25 cellular contexts compared by ENCODE assay signal in genomic region chr20:64047046-64047389, GRCh38. TPM values are rescaled to one million over a fixed set of nuclear protein-coding genes. Genes with fewer than 3 reads are reported as not detected.
DNase-seq lines count a peak whose midpoint lies in the region; ATAC-seq, FAIRE-seq and TF ChIP-seq lines count a peak whose summit lies in the region.
"Had no signal": no experiment of that assay in that cellular context is flagged by ENCODE, and none has a peak within 500 bp of the region (broad histone marks: within the 10 kb centered on the region; RNA-seq: fewer than 3 reads in every experiment).

No MANE protein-coding gene starts in this region.

- H3K4me3 ChIP-seq in SJSA1 (peak overlapping the region; percentile 61), H1 (ENCODE audit: extremely low read depth in 1 of 4, insufficient read depth in 2 of 4, low read depth in 3 of 4, low read length in 4 of 4) (no peak overlapping the region), neuronal stem cell (ENCODE audit: low read length in 2 of 2) (no peak overlapping the region), thoracic aorta (peak overlapping the region; percentile 31), brain microvascular endothelial cell (ENCODE audit: low read depth, low read length) (no peak overlapping the region)
- H3K4me3 ChIP-seq: MG63 had no signal

- no peak for TF ChIP-seq POLR2A in H1 (IDR thresholded peaks at IDR 0.05; ENCODE audit: control extremely low read depth in 1 of 2, low read depth in 2 of 2, low read length in 2 of 2)

- peak overlapping the region; percentile 55 for H3K27ac ChIP-seq in SJSA1
- H3K27ac ChIP-seq in H1 (ENCODE audit: low read depth, low read length) = no peak overlapping the region
- H3K27ac ChIP-seq in neuronal stem cell (replicated peaks; ENCODE audit: low read length) = no peak overlapping the region
- H3K27ac ChIP-seq in thoracic aorta = no peak overlapping the region
- no peak overlapping the region for H3K27ac ChIP-seq in brain microvascular endothelial cell
- H3K27ac ChIP-seq: adrenal gland had no signal

- peaks cover 40% of the 10 kb centered on the region for H3K27me3 Mint-ChIP-seq in activated CD8-positive, alpha-beta T cell treated with anti-CD3 and anti-CD28 coated beads for 36 hours

- no peaks in the 10 kb centered on the region for H4K20me1 ChIP-seq in H1 (replicated peaks in 1 of 2; ENCODE audit: control insufficient read depth in 1 of 2, insufficient read depth in 2 of 2, low read length in 2 of 2)

- peaks cover 39% of the 10 kb centered on the region for H3K36me3 ChIP-seq in SJSA1
- H3K36me3 ChIP-seq in H1 (ENCODE audit: control insufficient read depth in 2 of 4, insufficient read depth in 4 of 4, low read length in 3 of 4) = peaks cover 0 to 10% (median 0%) of the 10 kb centered on the region in 4 experiments; a peak in 1 of 8 replicates
- H3K36me3 ChIP-seq in neuronal stem cell (replicated peaks in 1 of 2; ENCODE audit: control insufficient read depth in 2 of 2, insufficient read depth in 2 of 2, low read length in 2 of 2) = no peaks in the 10 kb centered on the region
- H3K36me3 ChIP-seq in thoracic aorta = no peaks in the 10 kb centered on the region
- no peaks in the 10 kb centered on the region for H3K36me3 ChIP-seq in brain microvascular endothelial cell (replicated peaks)
- H3K36me3 ChIP-seq: adrenal gland, MG63 had no signal

- no peak for ATAC-seq in thoracic aorta (ENCODE audit: insufficient number of reproducible peaks, low FRiP score, low read depth)
- ATAC-seq in activated CD8-positive, alpha-beta T cell treated with anti-CD3 and anti-CD28 coated beads for 36 hours = no peak
- ATAC-seq: WTC11 had no signal

- no peak for TF ChIP-seq RAD21 in H1 (IDR thresholded peaks at IDR 0.05 in 1 of 2, conservative IDR thresholded peaks at IDR 0.05 in 1 of 2; ENCODE audit: low read depth in 2 of 2, low read length in 2 of 2)

- H3K79me1 ChIP-seq in H1 (ENCODE audit: low read depth, low read length) (no peaks in the 10 kb centered on the region), neuronal stem cell (ENCODE audit: low read depth, low read length) (no peaks in the 10 kb centered on the region)

- H2BK20ac ChIP-seq in H1 (ENCODE audit: low read length) = no peak overlapping the region

- POLR2A ChIA-PET in H1 (lab: Charles Lee; ENCODE audit: partially characterized antibody) = interaction anchor here (1.5 kb wide), 1 partner anchor 9 kb away, joined by 3 read pairs; no protein-coding TSS in a partner anchor
- POLR2A ChIA-PET in activated CD8-positive, alpha-beta T cell treated with anti-CD3 and anti-CD28 coated beads for 36 hours (lab: Charles Lee) = interaction anchor here (1.0 to 2.0 kb wide), 2 partner anchors 9 to 16 kb away, joined by 3 to 7 read pairs; partner anchors contain the start of gene TCEA2

- H2AK5ac ChIP-seq in H1 (ENCODE audit: low read depth, low read length) = no peak overlapping the region
- H2AK5ac ChIP-seq in neuronal stem cell (ENCODE audit: low read depth, low read length) = peak overlapping the region; percentile 94

- H2BK120ac ChIP-seq in H1 (replicated peaks; ENCODE audit: low read depth, low read length) (no peak overlapping the region), neuronal stem cell (ENCODE audit: low read depth, low read length) (no peak overlapping the region)

- FAIRE-seq in H1 (lab: Jason Lieb, UNC) = no peak
- FAIRE-seq: H54 had no signal

- H3K23me2 ChIP-seq in H1 (ENCODE audit: low read depth, low read length) = peaks cover 4% of the 10 kb centered on the region; the same call in 1 of the 2 replicates

- H3K23ac ChIP-seq in H1 (ENCODE audit: insufficient read length) = no peak overlapping the region
- H3K23ac ChIP-seq in neuronal stem cell (ENCODE audit: low read depth, low read length, poor library complexity) = no peak overlapping the region

- DNase-seq in SJSA1 (ENCODE audit: low read depth in 1 of 2, low spot score in 2 of 2) (no peak), H1 (ENCODE audit: low read depth in 1 of 2, low spot score in 2 of 2) (no peak), neuronal stem cell (ENCODE audit: low spot score) (no peak), thoracic aorta (ENCODE audit: low spot score) (no peak), brain microvascular endothelial cell (no peak)
- DNase-seq in activated CD4-positive, alpha-beta T cell treated with anti-CD3 and anti-CD28 coated beads, Interleukin-2, amount 50 U/mL, for 4 hours = no peak
- no peak for DNase-seq in activated CD8-positive, alpha-beta T cell treated with anti-CD3 and anti-CD28 coated beads for 36 hours
- DNase-seq: activated CD4-positive, alpha-beta memory T cell treated with anti-CD3 and anti-CD28 coated beads, Interleukin-2, amount 10 ng/mL, durations not matched to agents 7 days and 5 days; activated gamma-delta T cell; activated T-cell treated with anti-CD3 and anti-CD28 coated beads for 4 hours; adrenal gland; CD4-positive, CD25-positive, alpha-beta regulatory T cell; DMS153; GF-D8; immature natural killer cell; mammary epithelial cell; MG63; NCI-H1436; NCI-H2107; NCI-H524; T-helper 9 cell had no signal

- no peak overlapping the region for H3K9ac ChIP-seq in H1 (replicated peaks in 1 of 4; ENCODE audit: extremely low read depth in 1 of 4, low read depth in 3 of 4, low read length in 3 of 4)
- H3K9ac ChIP-seq in neuronal stem cell (ENCODE audit: low read depth, low read length, poor library complexity) = no peak overlapping the region

- no peak overlapping the region for H3K27ac Mint-ChIP-seq in activated CD8-positive, alpha-beta T cell treated with anti-CD3 and anti-CD28 coated beads for 36 hours
- H3K27ac Mint-ChIP-seq: activated CD4-positive, alpha-beta memory T cell treated with anti-CD3 and anti-CD28 coated beads, Interleukin-2, amount 10 ng/mL, durations not matched to agents 7 days and 5 days; dendritic cell treated with granulocyte-macrophage colony-stimulating factor and Interleukin-4, amounts not matched to agents 40 ng/mL and 50 ng/mL, for 4 days; WTC11 had no signal

- H4K91ac ChIP-seq in H1 (replicated peaks; ENCODE audit: insufficient read length, low read length) (no peak overlapping the region), neuronal stem cell (ENCODE audit: low read depth, low read length, poor library complexity) (no peak overlapping the region)

- H2BK15ac ChIP-seq in H1 (ENCODE audit: low read length) (peak overlapping the region; percentile 16; the same call in 1 of the 2 replicates), neuronal stem cell (ENCODE audit: low read length) (no peak overlapping the region)

- H3K4me1 Mint-ChIP-seq in activated CD8-positive, alpha-beta T cell treated with anti-CD3 and anti-CD28 coated beads for 36 hours (ENCODE audit: low read depth) = peaks cover 12% of the 10 kb centered on the region

- no peak overlapping the region for H3K4ac ChIP-seq in H1 (replicated peaks; ENCODE audit: insufficient read length, low read depth, low read length)
- no peak overlapping the region for H3K4ac ChIP-seq in neuronal stem cell (ENCODE audit: low read length)

- H2BK5ac ChIP-seq in H1 (ENCODE audit: low read depth, low read length) = no peak overlapping the region
- peak overlapping the region; percentile 29 for H2BK5ac ChIP-seq in neuronal stem cell (ENCODE audit: low read length)

- TF ChIP-seq CTCF in H1 (IDR thresholded peaks at IDR 0.05; ENCODE audit: control extremely low read depth in 1 of 3, insufficient read depth in 1 of 3, low read depth in 1 of 3, low read length in 3 of 3) (no peak), thoracic aorta (IDR thresholded peaks at IDR 0.05) (no peak), brain microvascular endothelial cell (IDR thresholded peaks at IDR 0.05; ENCODE audit: low read depth, low read length, missing control alignments) (no peak)
- no peak for TF ChIP-seq CTCF in activated CD8-positive, alpha-beta T cell treated with anti-CD3 and anti-CD28 coated beads for 36 hours (IDR thresholded peaks at IDR 0.05)

- H3K27me3 ChIP-seq in SJSA1 (replicated peaks) = peaks cover 4% of the 10 kb centered on the region; the same call in 1 of the 2 replicates
- peaks cover 45 to 81% (median 70%) of the 10 kb centered on the region in 4 experiments for H3K27me3 ChIP-seq in H1 (replicated peaks in 1 of 4; ENCODE audit: control insufficient read depth in 3 of 4, extremely low read depth in 1 of 4, insufficient read depth in 3 of 4, low read length in 3 of 4)
- peaks cover 29 to 89% (median 78%) of the 10 kb centered on the region in 3 experiments for H3K27me3 ChIP-seq in neuronal stem cell (ENCODE audit: control insufficient read depth in 3 of 3, insufficient read depth in 3 of 3, low read depth in 1 of 3, low read length in 3 of 3)
- no peaks in the 10 kb centered on the region for H3K27me3 ChIP-seq in thoracic aorta (replicated peaks; ENCODE audit: insufficient read depth)
- peaks cover 25% of the 10 kb centered on the region for H3K27me3 ChIP-seq in brain microvascular endothelial cell (replicated peaks)
- H3K27me3 ChIP-seq: MG63 had no signal

- no peaks in the 10 kb centered on the region for H3K9me3 Mint-ChIP-seq in activated CD8-positive, alpha-beta T cell treated with anti-CD3 and anti-CD28 coated beads for 36 hours
- H3K9me3 Mint-ChIP-seq: activated CD4-positive, alpha-beta memory T cell treated with anti-CD3 and anti-CD28 coated beads, Interleukin-2, amount 10 ng/mL, durations not matched to agents 7 days and 5 days; dendritic cell treated with granulocyte-macrophage colony-stimulating factor and Interleukin-4, amounts not matched to agents 40 ng/mL and 50 ng/mL, for 4 days; immature natural killer cell; WTC11 had no signal

- H3K18ac ChIP-seq in H1 (ENCODE audit: extremely low read depth, low read length) = no peak overlapping the region
- H3K18ac ChIP-seq in neuronal stem cell (ENCODE audit: low read length) = no peak overlapping the region

- H3K9me3 ChIP-seq in SJSA1 (replicated peaks) (no peaks in the 10 kb centered on the region), H1 (ENCODE audit: insufficient read depth in 2 of 2, low read depth in 1 of 2, low read length in 1 of 2) (no peaks in the 10 kb centered on the region), neuronal stem cell (replicated peaks in 1 of 2; ENCODE audit: control insufficient read depth in 2 of 2, insufficient read depth in 1 of 2, low read depth in 1 of 2, low read length in 2 of 2) (peaks cover 0 to 2% of the 10 kb centered on the region in 2 donors), thoracic aorta (no peaks in the 10 kb centered on the region)
- H3K9me3 ChIP-seq: adrenal gland, MG63 had no signal

- in situ Hi-C loops in brain microvascular endothelial cell (cut with HindIII; ENCODE audit: low pct_ligation_motif_present, low sequenced_read_pairs) = no loop called here

- H3K79me2 ChIP-seq in H1 (ENCODE audit: control insufficient read depth in 1 of 2, insufficient read depth in 2 of 2, low read length in 2 of 2) = no peaks in the 10 kb centered on the region

- H3K36me3 Mint-ChIP-seq in activated CD8-positive, alpha-beta T cell treated with anti-CD3 and anti-CD28 coated beads for 36 hours (ENCODE audit: low read depth) = no peaks in the 10 kb centered on the region
- H3K36me3 Mint-ChIP-seq: CD4-positive, CD25-positive, alpha-beta regulatory T cell; immature natural killer cell; WTC11 had no signal

- WGBS in H1 (ENCODE audit: extremely low coverage in 1 of 2, insufficient coverage in 1 of 2, insufficient read length in 1 of 2, insufficient replicate concordance in 2 of 2, low coverage in 1 of 2, low lambda C conversion rate in 2 of 2, missing lambda C conversion rate in 1 of 2), 2 experiments = 89% methylated on average over 7 of the region's 8 CpGs; no CpG with 5 or more reads in 1 of the 2 experiments
- no CpG with 5 or more reads among the region's 8 CpGs for WGBS in neuronal stem cell (ENCODE audit: extremely low coverage in 2 of 2, insufficient read length in 2 of 2, insufficient replicate concordance in 1 of 2), 2 donors

- H3K4me2 ChIP-seq in H1 (ENCODE audit: insufficient read depth in 1 of 2, low read depth in 2 of 2, low read length in 2 of 2) (no peak overlapping the region), neuronal stem cell (ENCODE audit: insufficient read depth, low read length, poor library complexity, severe bottlenecking) (no peak overlapping the region)

- no peak for TF ChIP-seq EP300 in H1 (IDR thresholded peaks at IDR 0.05; ENCODE audit: borderline replicate concordance in 1 of 2, low read depth in 2 of 2, low read length in 2 of 2)

- CTCF ChIA-PET in H1 (lab: Charles Lee; ENCODE audit: partially characterized antibody) = interaction anchor here (2.4 kb wide), 1 partner anchor 10 kb away, joined by 9 read pairs; no protein-coding TSS in a partner anchor
- CTCF ChIA-PET in activated CD8-positive, alpha-beta T cell treated with anti-CD3 and anti-CD28 coated beads for 36 hours (lab: Charles Lee) = no interaction called here

- no peak overlapping the region for H4K5ac ChIP-seq in H1 (ENCODE audit: insufficient read length, low read depth, low read length)

- no peak overlapping the region for H3K14ac ChIP-seq in H1 (ENCODE audit: insufficient read length)
- no peak overlapping the region for H3K14ac ChIP-seq in neuronal stem cell (ENCODE audit: low read length)

- intact Hi-C loops in activated CD8-positive, alpha-beta T cell treated with anti-CD3 and anti-CD28 coated beads for 36 hours (cut with micrococcal nuclease) = no loop called here

- H2BK12ac ChIP-seq in H1 (ENCODE audit: low read depth, low read length) (no peak overlapping the region), neuronal stem cell (ENCODE audit: low read length) (peak overlapping the region; percentile 22)

- no peak overlapping the region for H3K4me3 Mint-ChIP-seq in activated CD8-positive, alpha-beta T cell treated with anti-CD3 and anti-CD28 coated beads for 36 hours
- H3K4me3 Mint-ChIP-seq: activated CD4-positive, alpha-beta memory T cell treated with anti-CD3 and anti-CD28 coated beads, Interleukin-2, amount 10 ng/mL, durations not matched to agents 7 days and 5 days; dendritic cell treated with granulocyte-macrophage colony-stimulating factor and Interleukin-4, amounts not matched to agents 40 ng/mL and 50 ng/mL, for 4 days; immature natural killer cell had no signal

- H3K4me1 ChIP-seq in SJSA1 (replicated peaks) (peaks cover 58% of the 10 kb centered on the region), H1 (replicated peaks in 1 of 4; ENCODE audit: control insufficient read depth in 3 of 4, insufficient read depth in 4 of 4, low read length in 3 of 4) (peaks cover 0 to 30% (median 8%) of the 10 kb centered on the region in 4 experiments; a peak in 6 of 7 replicates), neuronal stem cell (ENCODE audit: control insufficient read depth in 2 of 2, insufficient read depth in 1 of 2, low read depth in 1 of 2, low read length in 2 of 2) (peaks cover 4 to 12% of the 10 kb centered on the region in 2 donors), thoracic aorta (ENCODE audit: control insufficient read depth in 1 of 2, low read depth in 2 of 2) (peaks cover 4 to 19% of the 10 kb centered on the region in 2 donors)

- H3K56ac ChIP-seq in H1 (replicated peaks; ENCODE audit: insufficient read length, low read depth, low read length) = no peak overlapping the region

- H4K8ac ChIP-seq in H1 (ENCODE audit: extremely low read depth, insufficient read depth, low read length) (no peak overlapping the region), neuronal stem cell (ENCODE audit: low read depth, low read length) (no peak overlapping the region)

- H2AFZ ChIP-seq in H1 (ENCODE audit: low read length) = no peak overlapping the region
- no peak overlapping the region for H2AFZ ChIP-seq in neuronal stem cell (ENCODE audit: low read length)

RNA-seq across cellular contexts. Expression of gene SOX18, which starts 2.4 kb away (rescaled TPM):
- 61.7 and 70.0 TPM in 2 replicates for total RNA-seq in SJSA1 (2014; rRNA removed; shearing (Covaris generic))
- total RNA-seq in H1 (2021; fragmentation: NEBNext Ultra II Directional; extraction: Animal tissue kit (Norgen Biotek cat#: 25700)) = 0.23 TPM in 1 of 2 replicates, not detected in the other
- 0.08 and 0.09 TPM in 2 replicates for polyA plus RNA-seq in H1 (2011; rRNA removed)
- polyA plus RNA-seq in H1 (2011; cell fraction: cytosol; rRNA removed) = not detected
- polyA plus RNA-seq in H1 (2011; cell fraction: nucleus; rRNA removed) = 0.13 TPM
- 0.14 to 0.16 TPM in 2 of 4 replicates, not detected in the others for polyA plus RNA-seq in H1 (2012, experiment 1 of 2)
- polyA plus RNA-seq in H1 (2012, experiment 2 of 2) = 0.22 TPM
- polyA plus RNA-seq in H1 (2013, experiment 1 of 2) = 0.34 TPM
- polyA plus RNA-seq in H1 (2013, experiment 2 of 2) = 0.39 TPM
- polyA minus RNA-seq in H1 (2011; rRNA and poly(A)+ RNA removed) = not detected in 2 replicates
- not detected for polyA minus RNA-seq in H1 (2011; cell fraction: cytosol; rRNA and poly(A)+ RNA removed)
- 0.30 TPM for polyA minus RNA-seq in H1 (2011; cell fraction: nucleus; rRNA and poly(A)+ RNA removed)
- polyA plus RNA-seq in neuronal stem cell (2013, experiment 1 of 2) = 0.13 TPM
- 0.08 TPM for polyA plus RNA-seq in neuronal stem cell (2013, experiment 2 of 2)
- total RNA-seq in thoracic aorta = 10 to 100 TPM in 1 of 2 donors, 1 to 10 TPM in 1; 4.2 to 15.3 TPM
- not detected for total RNA-seq in activated CD8-positive, alpha-beta T cell treated with anti-CD3 and anti-CD28 coated beads for 36 hours
- total RNA-seq: CD4-positive, CD25-positive, alpha-beta regulatory T cell; fibroblast of villous mesenchyme had no signal
- polyA plus RNA-seq: CD4-positive, CD25-positive, alpha-beta regulatory T cell; immature natural killer cell; mammary epithelial cell had no signal

RNA-seq across cellular contexts. Expression of gene C20orf204, which starts 11.0 kb away (rescaled TPM):
- total RNA-seq in SJSA1 (2014; rRNA removed; shearing (Covaris generic)) = 0.24 and 0.94 TPM in 2 replicates
- total RNA-seq in H1 (2021; fragmentation: NEBNext Ultra II Directional; extraction: Animal tissue kit (Norgen Biotek cat#: 25700)) = 0.52 and 0.61 TPM in 2 replicates
- polyA plus RNA-seq in H1 (2011; rRNA removed) = 0.39 and 0.96 TPM in 2 replicates
- polyA plus RNA-seq in H1 (2011; cell fraction: cytosol; rRNA removed) = 0.36 TPM
- polyA plus RNA-seq in H1 (2011; cell fraction: nucleus; rRNA removed) = 2.6 TPM
- polyA plus RNA-seq in H1 (2012, experiment 1 of 2) = 0.10 to 0.39 TPM (median 0.25 TPM) in 4 replicates
- polyA plus RNA-seq in H1 (2012, experiment 2 of 2) = 0.13 TPM
- 0.57 TPM for polyA plus RNA-seq in H1 (2013, experiment 1 of 2)
- polyA plus RNA-seq in H1 (2013, experiment 2 of 2) = 0.40 TPM
- 0.29 and 0.41 TPM in 2 replicates for polyA minus RNA-seq in H1 (2011; rRNA and poly(A)+ RNA removed)
- polyA minus RNA-seq in H1 (2011; cell fraction: cytosol; rRNA and poly(A)+ RNA removed) = 0.22 TPM
- 2.3 TPM for polyA minus RNA-seq in H1 (2011; cell fraction: nucleus; rRNA and poly(A)+ RNA removed)
- polyA plus RNA-seq in neuronal stem cell (2013, experiment 1 of 2) = 0.14 TPM
- polyA plus RNA-seq in neuronal stem cell (2013, experiment 2 of 2) = 0.25 TPM
- total RNA-seq in thoracic aorta = 1 to 10 TPM in 1 of 2 donors, under 1 TPM in 1; 0.81 to 3.2 TPM
- 1 to 10 TPM; 2.8 to 4.7 TPM for total RNA-seq in activated CD8-positive, alpha-beta T cell treated with anti-CD3 and anti-CD28 coated beads for 36 hours
- polyA plus RNA-seq: immature natural killer cell had no signal

RNA-seq across cellular contexts. Expression of gene TCEA2, which starts 16.0 kb away (rescaled TPM):
- 120 and 139 TPM in 2 replicates for total RNA-seq in SJSA1 (2014; rRNA removed; shearing (Covaris generic))
- total RNA-seq in H1 (2021; fragmentation: NEBNext Ultra II Directional; extraction: Animal tissue kit (Norgen Biotek cat#: 25700)) = 41.4 and 46.3 TPM in 2 replicates
- 42.3 and 66.0 TPM in 2 replicates for polyA plus RNA-seq in H1 (2011; rRNA removed)
- 52.5 TPM for polyA plus RNA-seq in H1 (2011; cell fraction: cytosol; rRNA removed)
- polyA plus RNA-seq in H1 (2011; cell fraction: nucleus; rRNA removed) = 118 TPM
- polyA plus RNA-seq in H1 (2012, experiment 1 of 2) = 34.2 to 60.1 TPM (median 48.8 TPM) in 4 replicates
- polyA plus RNA-seq in H1 (2012, experiment 2 of 2) = 35.4 TPM
- 55.3 TPM for polyA plus RNA-seq in H1 (2013, experiment 1 of 2)
- polyA plus RNA-seq in H1 (2013, experiment 2 of 2) = 51.7 TPM
- 9.5 and 12.8 TPM in 2 replicates for polyA minus RNA-seq in H1 (2011; rRNA and poly(A)+ RNA removed)
- 14.2 TPM for polyA minus RNA-seq in H1 (2011; cell fraction: cytosol; rRNA and poly(A)+ RNA removed)
- polyA minus RNA-seq in H1 (2011; cell fraction: nucleus; rRNA and poly(A)+ RNA removed) = 35.6 TPM
- polyA plus RNA-seq in neuronal stem cell (2013, experiment 1 of 2) = 111 TPM
- 113 TPM for polyA plus RNA-seq in neuronal stem cell (2013, experiment 2 of 2)
- total RNA-seq in thoracic aorta = 10 to 100 TPM; 30.1 to 48.6 TPM
- total RNA-seq in activated CD8-positive, alpha-beta T cell treated with anti-CD3 and anti-CD28 coated beads for 36 hours = 10 to 100 TPM; 30.0 to 33.0 TPM

RNA-seq across cellular contexts. Expression of gene RGS19, which starts 32.3 kb away (rescaled TPM):
- 18.5 and 21.3 TPM in 2 replicates for total RNA-seq in SJSA1 (2014; rRNA removed; shearing (Covaris generic))
- total RNA-seq in H1 (2021; fragmentation: NEBNext Ultra II Directional; extraction: Animal tissue kit (Norgen Biotek cat#: 25700)) = 12.7 and 13.1 TPM in 2 replicates
- 16.8 and 21.9 TPM in 2 replicates for polyA plus RNA-seq in H1 (2011; rRNA removed)
- polyA plus RNA-seq in H1 (2011; cell fraction: cytosol; rRNA removed) = 14.6 TPM
- polyA plus RNA-seq in H1 (2011; cell fraction: nucleus; rRNA removed) = 18.9 TPM
- polyA plus RNA-seq in H1 (2012, experiment 1 of 2) = 9.5 to 12.1 TPM (median 10.6 TPM) in 4 replicates
- polyA plus RNA-seq in H1 (2012, experiment 2 of 2) = 8.8 TPM
- polyA plus RNA-seq in H1 (2013, experiment 1 of 2) = 9.0 TPM
- 8.9 TPM for polyA plus RNA-seq in H1 (2013, experiment 2 of 2)
- 4.3 and 4.8 TPM in 2 replicates for polyA minus RNA-seq in H1 (2011; rRNA and poly(A)+ RNA removed)
- 8.7 TPM for polyA minus RNA-seq in H1 (2011; cell fraction: cytosol; rRNA and poly(A)+ RNA removed)
- polyA minus RNA-seq in H1 (2011; cell fraction: nucleus; rRNA and poly(A)+ RNA removed) = 6.3 TPM
- 7.9 TPM for polyA plus RNA-seq in neuronal stem cell (2013, experiment 1 of 2)
- polyA plus RNA-seq in neuronal stem cell (2013, experiment 2 of 2) = 8.0 TPM
- total RNA-seq in thoracic aorta = 10 to 100 TPM; 20.6 to 41.2 TPM
- total RNA-seq in activated CD8-positive, alpha-beta T cell treated with anti-CD3 and anti-CD28 coated beads for 36 hours = 10 to 100 TPM; 42.5 to 44.1 TPM

RNA-seq across cellular contexts. Expression of gene OPRL1, which starts 32.9 kb away (rescaled TPM):
- total RNA-seq in SJSA1 (2014; rRNA removed; shearing (Covaris generic)) = 0.09 and 0.16 TPM in 2 replicates
- 0.52 and 0.63 TPM in 2 replicates for total RNA-seq in H1 (2021; fragmentation: NEBNext Ultra II Directional; extraction: Animal tissue kit (Norgen Biotek cat#: 25700))
- polyA plus RNA-seq in H1 (2011; rRNA removed) = 0.98 and 2.0 TPM in 2 replicates
- 1.3 TPM for polyA plus RNA-seq in H1 (2011; cell fraction: cytosol; rRNA removed)
- 2.1 TPM for polyA plus RNA-seq in H1 (2011; cell fraction: nucleus; rRNA removed)
- 0.52 to 1.4 TPM (median 1.1 TPM) in 4 replicates for polyA plus RNA-seq in H1 (2012, experiment 1 of 2)
- 0.81 TPM for polyA plus RNA-seq in H1 (2012, experiment 2 of 2)
- polyA plus RNA-seq in H1 (2013, experiment 1 of 2) = 0.39 TPM
- polyA plus RNA-seq in H1 (2013, experiment 2 of 2) = 0.46 TPM
- 1.2 and 1.4 TPM in 2 replicates for polyA minus RNA-seq in H1 (2011; rRNA and poly(A)+ RNA removed)
- polyA minus RNA-seq in H1 (2011; cell fraction: cytosol; rRNA and poly(A)+ RNA removed) = 1.4 TPM
- 0.50 TPM for polyA minus RNA-seq in H1 (2011; cell fraction: nucleus; rRNA and poly(A)+ RNA removed)
- polyA plus RNA-seq in neuronal stem cell (2013, experiment 1 of 2) = 2.6 TPM
- 2.5 TPM for polyA plus RNA-seq in neuronal stem cell (2013, experiment 2 of 2)
- total RNA-seq in thoracic aorta = 1 to 10 TPM; 1.1 to 3.2 TPM
- total RNA-seq in activated CD8-positive, alpha-beta T cell treated with anti-CD3 and anti-CD28 coated beads for 36 hours = under 1 TPM; 0.61 to 0.63 TPM

Comparison
In these comparisons a context has a peak if more than half of its experiments do, and no peak if none do; other contexts are left out.
1. H3K4me3 ChIP-seq: peak in SJSA1 (single experiment) and thoracic aorta (single experiment); none in H1 (0 of 4), neuronal stem cell (0 of 2) and brain microvascular endothelial cell (single experiment).